In the genomic region with DNA sequence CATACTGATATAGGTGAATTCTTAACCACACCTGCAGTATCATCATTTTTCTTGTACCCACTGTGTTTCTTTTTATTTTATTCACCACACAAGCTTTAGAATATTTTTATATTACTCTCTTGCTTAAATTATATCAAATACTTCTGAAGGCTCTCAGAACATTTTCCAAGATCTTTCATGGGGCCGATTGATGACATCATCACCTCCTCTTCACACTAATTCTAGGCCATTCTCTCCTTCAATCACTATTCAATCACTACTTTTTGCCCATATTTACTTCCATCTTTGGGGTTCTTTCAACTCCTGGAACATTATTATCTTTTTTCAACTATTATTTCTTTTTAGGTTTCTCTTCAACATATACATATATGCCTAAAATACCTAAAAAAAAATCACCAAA, we compare ENCODE assay signal across 11 cellular contexts.
"Had no signal": no experiment of that assay in that cellular context is flagged by ENCODE, and none has a peak within 500 bp of the region (broad histone marks: within the 10 kb centered on the region; RNA-seq: fewer than 3 reads in every experiment).

No MANE protein-coding gene starts in this region.

- DNase-seq: GM23248, GOT3, H7, H9, HCEC 1CT, HFFc6 had no signal

- H3K9me3 ChIP-seq: HAP-1 had no signal

- ATAC-seq: GM23338, HCT116 had no signal

- H3K4me2 ChIP-seq: GM23338 had no signal

- H3K27ac ChIP-seq: GM23248 had no signal

- H3K36me3 ChIP-seq: HAP-1 had no signal

- H3K9ac ChIP-seq: GM23248 had no signal

- H3K4me3 ChIP-seq: GM23248, GM23338, HAP-1 had no signal

- H2AFZ ChIP-seq: GM23248, GM23338 had no signal

- H3K4me1 ChIP-seq: HAP-1 had no signal

- FAIRE-seq: H1, H54 had no signal
